1 cellular context compared by ENCODE assay signal in the genomic region with DNA sequence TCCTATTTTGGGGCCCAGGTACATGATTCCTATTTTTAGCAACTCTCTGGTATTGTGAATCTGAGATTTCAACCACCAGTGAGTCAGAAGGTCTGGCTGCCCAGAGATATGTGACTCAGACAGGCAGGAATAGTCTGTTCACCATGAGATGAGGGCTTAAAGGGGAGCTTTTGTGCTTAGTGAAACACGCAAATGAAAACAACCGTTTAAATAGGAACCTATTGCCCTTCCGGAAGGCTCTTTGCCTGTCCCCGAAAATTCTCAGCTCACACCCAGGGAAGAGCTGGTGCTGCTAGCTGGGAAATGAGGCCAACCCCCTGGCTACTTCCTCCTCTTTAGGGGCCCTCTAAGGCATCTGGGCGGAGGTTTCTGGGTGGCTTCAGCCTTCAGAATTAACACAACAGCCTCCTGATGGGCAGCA.
TF ChIP-seq lines count a peak whose summit lies in the region.

No MANE protein-coding gene starts in this region.

TF ChIP-seq in HepG2, 621 proteins besides CTCF, POLR2A, EP300 and RAD21 (continued from another document):
- TF ChIP-seq, protein P1, sequence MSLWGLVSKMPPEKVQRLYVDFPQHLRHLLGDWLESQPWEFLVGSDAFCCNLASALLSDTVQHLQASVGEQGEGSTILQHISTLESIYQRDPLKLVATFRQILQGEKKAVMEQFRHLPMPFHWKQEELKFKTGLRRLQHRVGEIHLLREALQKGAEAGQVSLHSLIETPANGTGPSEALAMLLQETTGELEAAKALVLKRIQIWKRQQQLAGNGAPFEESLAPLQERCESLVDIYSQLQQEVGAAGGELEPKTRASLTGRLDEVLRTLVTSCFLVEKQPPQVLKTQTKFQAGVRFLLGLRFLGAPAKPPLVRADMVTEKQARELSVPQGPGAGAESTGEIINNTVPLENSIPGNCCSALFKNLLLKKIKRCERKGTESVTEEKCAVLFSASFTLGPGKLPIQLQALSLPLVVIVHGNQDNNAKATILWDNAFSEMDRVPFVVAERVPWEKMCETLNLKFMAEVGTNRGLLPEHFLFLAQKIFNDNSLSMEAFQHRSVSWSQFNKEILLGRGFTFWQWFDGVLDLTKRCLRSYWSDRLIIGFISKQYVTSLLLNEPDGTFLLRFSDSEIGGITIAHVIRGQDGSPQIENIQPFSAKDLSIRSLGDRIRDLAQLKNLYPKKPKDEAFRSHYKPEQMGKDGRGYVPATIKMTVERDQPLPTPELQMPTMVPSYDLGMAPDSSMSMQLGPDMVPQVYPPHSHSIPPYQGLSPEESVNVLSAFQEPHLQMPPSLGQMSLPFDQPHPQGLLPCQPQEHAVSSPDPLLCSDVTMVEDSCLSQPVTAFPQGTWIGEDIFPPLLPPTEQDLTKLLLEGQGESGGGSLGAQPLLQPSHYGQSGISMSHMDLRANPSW (CRISPR knock-in tag; IDR thresholded peaks at IDR 0.05; ENCODE audit: borderline replicate concordance): no peak
- TF ChIP-seq FOXJ3 (CRISPR knock-in tag; IDR thresholded peaks at IDR 0.05; ENCODE audit: borderline replicate concordance): no peak
- TF ChIP-seq YEATS4 (CRISPR knock-in tag; IDR thresholded peaks at IDR 0.05; ENCODE audit: borderline replicate concordance): no peak
- no peak for TF ChIP-seq NFATC3 (CRISPR knock-in tag; IDR thresholded peaks at IDR 0.05)
- TF ChIP-seq PHF21A (CRISPR knock-in tag; IDR thresholded peaks at IDR 0.05): no peak
- no peak for TF ChIP-seq GATAD2A (CRISPR knock-in tag; IDR thresholded peaks at IDR 0.05)
- TF ChIP-seq NCOR1 (IDR thresholded peaks at IDR 0.05; ENCODE audit: borderline replicate concordance, low read length): no peak
- TF ChIP-seq ZNF543 (CRISPR knock-in tag; IDR thresholded peaks at IDR 0.05): no peak
- no peak for TF ChIP-seq KLF9 (CRISPR knock-in tag; IDR thresholded peaks at IDR 0.05; ENCODE audit: low read depth)
- no peak for TF ChIP-seq RFX5 (IDR thresholded peaks at IDR 0.05; ENCODE audit: low read depth, low read length)
- TF ChIP-seq CREBL2 (CRISPR knock-in tag; IDR thresholded peaks at IDR 0.05; ENCODE audit: borderline replicate concordance): no peak
